In genomic region chr4:141465151-141465550, GRCh38 we compare ENCODE assay signal across 1 cellular context.
TF ChIP-seq lines count a peak whose summit lies in the region.

No MANE protein-coding gene starts in this region.

TF ChIP-seq in GM12878, 131 proteins besides CTCF, POLR2A, EP300 and RAD21 (continued from another document):
- TF ChIP-seq, protein P1, sequence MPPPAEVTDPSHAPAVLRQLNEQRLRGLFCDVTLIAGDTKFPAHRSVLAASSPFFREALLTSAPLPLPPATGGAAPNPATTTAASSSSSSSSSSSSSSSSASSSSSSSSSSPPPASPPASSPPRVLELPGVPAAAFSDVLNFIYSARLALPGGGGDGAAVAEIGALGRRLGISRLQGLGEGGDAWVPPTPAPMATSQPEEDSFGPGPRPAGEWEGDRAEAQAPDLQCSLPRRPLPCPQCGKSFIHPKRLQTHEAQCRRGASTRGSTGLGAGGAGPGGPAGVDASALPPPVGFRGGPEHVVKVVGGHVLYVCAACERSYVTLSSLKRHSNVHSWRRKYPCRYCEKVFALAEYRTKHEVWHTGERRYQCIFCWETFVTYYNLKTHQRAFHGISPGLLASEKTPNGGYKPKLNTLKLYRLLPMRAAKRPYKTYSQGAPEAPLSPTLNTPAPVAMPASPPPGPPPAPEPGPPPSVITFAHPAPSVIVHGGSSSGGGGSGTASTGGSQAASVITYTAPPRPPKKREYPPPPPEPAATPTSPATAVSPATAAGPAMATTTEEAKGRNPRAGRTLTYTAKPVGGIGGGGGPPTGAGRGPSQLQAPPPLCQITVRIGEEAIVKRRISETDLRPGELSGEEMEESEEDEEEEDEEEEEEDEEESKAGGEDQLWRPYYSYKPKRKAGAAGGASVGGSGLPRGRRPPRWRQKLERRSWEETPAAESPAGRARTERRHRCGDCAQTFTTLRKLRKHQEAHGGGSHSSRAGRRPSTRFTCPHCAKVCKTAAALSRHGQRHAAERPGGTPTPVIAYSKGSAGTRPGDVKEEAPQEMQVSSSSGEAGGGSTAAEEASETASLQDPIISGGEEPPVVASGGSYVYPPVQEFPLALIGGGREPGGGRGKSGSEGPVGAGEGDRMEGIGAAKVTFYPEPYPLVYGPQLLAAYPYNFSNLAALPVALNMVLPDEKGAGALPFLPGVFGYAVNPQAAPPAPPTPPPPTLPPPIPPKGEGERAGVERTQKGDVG (CRISPR knock-in tag; IDR thresholded peaks at IDR 0.05): no peak
- TF ChIP-seq BCLAF1 (IDR thresholded peaks at IDR 0.05) (no peak), SPI1 (IDR thresholded peaks at IDR 0.05; ENCODE audit: borderline replicate concordance, insufficient read depth, low read depth, low read length) (no peak), ELK1 (IDR thresholded peaks at IDR 0.05; ENCODE audit: low read depth, low read length) (no peak), STAT3 (IDR thresholded peaks at IDR 0.05; ENCODE audit: low read depth, low read length) (no peak), EGR1 (IDR thresholded peaks at IDR 0.05; ENCODE audit: borderline replicate concordance in 1 of 2, low read depth in 2 of 2, low read length in 2 of 2) (no peak), POLR2AphosphoS5 (IDR thresholded peaks at IDR 0.05; ENCODE audit: low read length) (no peak), MYC (IDR thresholded peaks at IDR 0.05; ENCODE audit: insufficient read depth, insufficient read length, insufficient replicate concordance, low read length, severe bottlenecking) (no peak), CBFB (IDR thresholded peaks at IDR 0.05; ENCODE audit: low read depth) (no peak), GATAD2B (conservative IDR thresholded peaks at IDR 0.05; ENCODE audit: low read depth) (no peak)
